In the genomic region with DNA sequence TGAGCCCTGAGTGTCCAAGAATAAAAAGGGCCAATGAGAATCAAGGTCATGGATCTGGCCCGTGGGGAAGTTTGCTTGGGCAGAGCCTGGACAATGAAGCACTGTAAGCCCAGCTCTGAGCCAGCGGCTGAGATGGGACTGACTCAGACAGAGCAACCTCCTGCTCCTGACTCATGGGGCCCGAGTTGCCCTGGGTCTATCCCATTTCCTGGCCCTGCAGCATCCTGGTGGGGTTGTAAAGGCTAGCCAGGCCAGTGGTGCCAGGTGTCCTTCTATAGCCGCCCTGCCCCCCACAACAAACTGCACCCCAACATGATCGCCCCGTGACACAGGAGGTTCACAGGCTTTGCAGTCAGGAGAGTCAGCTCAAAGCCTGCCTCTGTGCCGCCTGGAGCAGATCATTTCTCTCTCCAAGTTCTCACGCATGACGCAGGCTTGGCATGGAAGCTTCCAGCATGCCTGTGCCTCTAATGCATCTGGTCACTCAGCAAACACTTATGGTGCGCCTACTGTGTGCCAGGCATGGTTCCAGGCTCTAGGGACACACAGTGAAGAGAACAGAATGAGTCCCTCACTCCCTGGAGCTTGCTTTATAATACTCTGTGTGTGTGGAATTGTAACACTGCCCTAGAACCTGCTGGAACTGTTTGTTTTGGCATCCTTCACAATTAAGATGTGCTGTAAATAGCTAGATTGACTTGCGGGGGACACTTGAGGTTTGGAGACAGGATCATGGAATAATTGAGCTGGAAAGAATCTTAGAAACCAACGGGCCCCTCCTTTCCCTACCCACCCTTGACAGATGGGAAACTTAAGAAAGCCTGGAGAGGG, we compare ENCODE assay signal across 10 cellular contexts. TPM values are rescaled to one million over a fixed set of nuclear protein-coding genes. Genes with fewer than 3 reads are reported as not detected.
DNase-seq lines count a peak whose midpoint lies in the region; ATAC-seq, FAIRE-seq and TF ChIP-seq lines count a peak whose summit lies in the region.
"Had no signal": no experiment of that assay in that cellular context is flagged by ENCODE, and none has a peak within 500 bp of the region (broad histone marks: within the 10 kb centered on the region; RNA-seq: fewer than 3 reads in every experiment).

No MANE protein-coding gene starts in this region.

- H3K4me1 ChIP-seq in adrenal gland (replicated peaks in 1 of 2), result no peaks in the 10 kb centered on the region

- no peak overlapping the region for H3K4me3 ChIP-seq in adrenal gland

- H3K4me3 Mint-ChIP-seq in stimulated activated effector memory CD8-positive, alpha-beta T cell treated with anti-CD3 and anti-CD28 coated beads, Interleukin-12 subunit alpha, Interleukin-12 subunit beta, amount 100 ng/mL, for 72 hours, result no peak overlapping the region
- H3K4me3 Mint-ChIP-seq: activated naive CD4-positive, alpha-beta T cell treated with anti-CD3 and anti-CD28 coated beads, Interleukin-2, amount 10 ng/mL, durations not matched to agents 7 days and 5 days; memory B cell had no signal

- H3K27ac ChIP-seq in adrenal gland, result no peak overlapping the region

- TF ChIP-seq POLR2A in H54 (IDR thresholded peaks at IDR 0.05; ENCODE audit: low read depth, low read length), result no peak
- no peak for TF ChIP-seq POLR2A in adrenal gland (IDR thresholded peaks at IDR 0.05)

- H3K27ac Mint-ChIP-seq in stimulated activated effector memory CD8-positive, alpha-beta T cell treated with anti-CD3 and anti-CD28 coated beads, Interleukin-12 subunit alpha, Interleukin-12 subunit beta, amount 100 ng/mL, for 72 hours, result no peak overlapping the region
- H3K27ac Mint-ChIP-seq: activated naive CD4-positive, alpha-beta T cell treated with anti-CD3 and anti-CD28 coated beads, Interleukin-2, amount 10 ng/mL, durations not matched to agents 7 days and 5 days; memory B cell had no signal

- no peaks in the 10 kb centered on the region for H3K36me3 Mint-ChIP-seq in stimulated activated effector memory CD8-positive, alpha-beta T cell treated with anti-CD3 and anti-CD28 coated beads, Interleukin-12 subunit alpha, Interleukin-12 subunit beta, amount 100 ng/mL, for 72 hours
- H3K36me3 Mint-ChIP-seq: activated naive CD4-positive, alpha-beta T cell treated with anti-CD3 and anti-CD28 coated beads, Interleukin-2, amount 10 ng/mL, durations not matched to agents 7 days and 5 days; memory B cell had no signal

- intact Hi-C loops in adrenal gland (cut with DNase I), result no loop called here

- peak; percentile 49 for ATAC-seq in stimulated activated effector memory CD8-positive, alpha-beta T cell treated with anti-CD3 and anti-CD28 coated beads, Interleukin-12 subunit alpha, Interleukin-12 subunit beta, amount 100 ng/mL, for 72 hours
- ATAC-seq in GM18907 (IDR thresholded peaks at IDR 0.05; ENCODE audit: unreplicated experiment) (no peak), HG03175 (IDR thresholded peaks at IDR 0.05; ENCODE audit: unreplicated experiment) (no peak), GM19395 (IDR thresholded peaks at IDR 0.05; ENCODE audit: unreplicated experiment) (no peak)

- 69 to 70% (median 70%) methylated on average over 9 to 12 of the region's 12 CpGs for WGBS in adrenal gland, 4 donors

- H3K9me3 ChIP-seq in adrenal gland (replicated peaks in 1 of 3), result no peaks in the 10 kb centered on the region

- no peak for TF ChIP-seq CTCF in adrenal gland (IDR thresholded peaks at IDR 0.05)

- no peaks in the 10 kb centered on the region for H3K9me3 Mint-ChIP-seq in stimulated activated effector memory CD8-positive, alpha-beta T cell treated with anti-CD3 and anti-CD28 coated beads, Interleukin-12 subunit alpha, Interleukin-12 subunit beta, amount 100 ng/mL, for 72 hours
- H3K9me3 Mint-ChIP-seq: activated naive CD4-positive, alpha-beta T cell treated with anti-CD3 and anti-CD28 coated beads, Interleukin-2, amount 10 ng/mL, durations not matched to agents 7 days and 5 days; memory B cell had no signal

- H3K36me3 ChIP-seq in adrenal gland (replicated peaks in 1 of 2), result no peaks in the 10 kb centered on the region

- no peaks in the 10 kb centered on the region for H3K4me1 Mint-ChIP-seq in stimulated activated effector memory CD8-positive, alpha-beta T cell treated with anti-CD3 and anti-CD28 coated beads, Interleukin-12 subunit alpha, Interleukin-12 subunit beta, amount 100 ng/mL, for 72 hours
- H3K4me1 Mint-ChIP-seq: memory B cell had no signal

- peak; percentile 98 for DNase-seq in H54 (ENCODE audit: insufficient read length, low spot score)
- peak in 6 of 7 donors; percentile 29 to 72 (median 59) for DNase-seq in adrenal gland
- peak; percentile 48 for DNase-seq in glomerular endothelial cell (ENCODE audit: extremely low read depth, low read depth, low spot score)
- DNase-seq in stimulated activated effector memory CD8-positive, alpha-beta T cell treated with anti-CD3 and anti-CD28 coated beads, Interleukin-12 subunit alpha, Interleukin-12 subunit beta, amount 100 ng/mL, for 72 hours (ENCODE audit: low spot score in 2 of 2), result no peak
- no peak for DNase-seq in middle frontal gyrus (ENCODE audit: extremely low spot score, low spot score)
- DNase-seq: activated naive CD4-positive, alpha-beta T cell treated with anti-CD3 and anti-CD28 coated beads, Interleukin-2, amount 10 ng/mL, durations not matched to agents 7 days and 5 days had no signal

- no peaks in the 10 kb centered on the region for H3K27me3 ChIP-seq in adrenal gland

- peak; percentile 33 for FAIRE-seq in H54 (lab: Jason Lieb, UNC)

RNA-seq across cellular contexts. Expression of gene MYH16, which starts 4.9 kb away (rescaled TPM):
- total RNA-seq in adrenal gland (not detected), glomerular endothelial cell (0.12 and 1.3 TPM in 2 replicates)
- polyA plus RNA-seq in adrenal gland, result under 1 TPM in 1 of 3 donors, not detected in 2; 0.03 TPM

RNA-seq across cellular contexts. Expression of gene ARPC1A, which starts 58.0 kb away (rescaled TPM):
- total RNA-seq in adrenal gland (100 to 1,000 TPM; 118 to 156 (median 133) TPM), glomerular endothelial cell (160 and 225 TPM in 2 replicates)
- polyA plus RNA-seq in adrenal gland, result 100 to 1,000 TPM; 161 to 214 (median 199) TPM

RNA-seq across cellular contexts. Expression of gene KPNA7, which starts 59.8 kb away (rescaled TPM):
- not detected for total RNA-seq in adrenal gland
- polyA plus RNA-seq in adrenal gland, result under 1 TPM in 1 of 3 donors, not detected in 2; 0.07 TPM
- not detected in 2 replicates for total RNA-seq in glomerular endothelial cell

Comparison
In these comparisons a context has a peak if more than half of its experiments do, and no peak if none do; other contexts are left out.
1. DNase-seq: peak in H54 (single experiment), adrenal gland (6 of 7) and glomerular endothelial cell (single experiment); none in stimulated activated effector memory CD8-positive, alpha-beta T cell treated with anti-CD3 and anti-CD28 coated beads, Interleukin-12 subunit alpha, Interleukin-12 subunit beta, amount 100 ng/mL, for 72 hours (0 of 2) and middle frontal gyrus (single experiment).